8 cellular contexts compared by ENCODE assay signal in the genomic region with DNA sequence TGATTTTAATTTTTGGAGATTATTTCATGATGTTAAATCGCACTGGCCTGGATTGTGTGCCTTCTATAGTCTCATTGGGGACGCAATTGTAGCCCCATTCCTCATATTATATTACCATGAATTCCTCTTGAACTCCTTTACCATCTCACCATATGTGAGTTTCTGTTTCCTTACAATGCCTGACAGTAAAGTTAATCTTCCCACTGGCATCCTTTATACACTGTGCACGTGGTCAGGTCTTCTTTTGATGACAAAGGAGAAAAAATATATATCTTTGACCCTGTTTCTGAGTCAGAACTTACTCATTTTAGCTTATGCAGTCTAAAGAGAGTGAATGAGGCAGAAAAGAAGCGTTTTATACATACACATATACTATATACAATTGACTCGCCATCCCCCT. TPM values are rescaled to one million over a fixed set of nuclear protein-coding genes. Genes with fewer than 3 reads are reported as not detected.
A peak's percentile ranks its signal among the peaks of the same experiment; 100 is the strongest.
DNase-seq lines count a peak whose midpoint lies in the region; ATAC-seq and TF ChIP-seq lines count a peak whose summit lies in the region.

No MANE protein-coding gene starts in this region.

- no peak overlapping the region for H3K9ac ChIP-seq in iPS-18a (ENCODE audit: low read length)

- DNase-seq in activated naive CD4-positive, alpha-beta T cell treated with anti-CD3 and anti-CD28 coated beads, Interleukin-2, amount 10 ng/mL, durations not matched to agents 7 days and 5 days, result no peak
- DNase-seq in activated naive CD4-positive, alpha-beta T cell treated with Interleukin-2 at 50 U/mL for 16 hours, result no peak
- no peak for DNase-seq in activated CD4-positive, alpha-beta memory T cell treated with anti-CD3 and anti-CD28 coated beads for 36 hours
- DNase-seq in thoracic aorta (ENCODE audit: low spot score), result no peak
- DNase-seq in SIG-M5 treated with dmso at 0.1 percent for 504 hours (lab: John Stamatoyannopoulos, UW; ENCODE audit: unreplicated experiment), result no peak
- no peak for DNase-seq in activated gamma-delta T cell treated with Interleukin-2 at 50 U/mL for 16 hours

- peaks cover 22% of the 10 kb centered on the region for H3K4me1 Mint-ChIP-seq in activated naive CD4-positive, alpha-beta T cell treated with anti-CD3 and anti-CD28 coated beads, Interleukin-2, amount 10 ng/mL, durations not matched to agents 7 days and 5 days
- H3K4me1 Mint-ChIP-seq in activated CD4-positive, alpha-beta memory T cell treated with anti-CD3 and anti-CD28 coated beads for 36 hours (ENCODE audit: low read depth), result peaks cover 34% of the 10 kb centered on the region

- H3K27ac Mint-ChIP-seq in activated naive CD4-positive, alpha-beta T cell treated with anti-CD3 and anti-CD28 coated beads, Interleukin-2, amount 10 ng/mL, durations not matched to agents 7 days and 5 days, result no peak overlapping the region
- peak overlapping the region; percentile 80 for H3K27ac Mint-ChIP-seq in activated CD4-positive, alpha-beta memory T cell treated with anti-CD3 and anti-CD28 coated beads for 36 hours

- peaks cover 3% of the 10 kb centered on the region for H3K27me3 Mint-ChIP-seq in activated naive CD4-positive, alpha-beta T cell treated with anti-CD3 and anti-CD28 coated beads, Interleukin-2, amount 10 ng/mL, durations not matched to agents 7 days and 5 days
- H3K27me3 Mint-ChIP-seq in activated CD4-positive, alpha-beta memory T cell treated with anti-CD3 and anti-CD28 coated beads for 36 hours, result no peaks in the 10 kb centered on the region

- TF ChIP-seq CTCF in thoracic aorta (IDR thresholded peaks at IDR 0.05), result no peak

- ATAC-seq in thoracic aorta (ENCODE audit: insufficient number of reproducible peaks, low FRiP score, low read depth) (no peak), GM21390 (IDR thresholded peaks at IDR 0.05; ENCODE audit: unreplicated experiment) (no peak)

- peak overlapping the region; percentile 92 for H3K4me3 Mint-ChIP-seq in activated naive CD4-positive, alpha-beta T cell treated with anti-CD3 and anti-CD28 coated beads, Interleukin-2, amount 10 ng/mL, durations not matched to agents 7 days and 5 days
- H3K4me3 Mint-ChIP-seq in activated CD4-positive, alpha-beta memory T cell treated with anti-CD3 and anti-CD28 coated beads for 36 hours, result peak overlapping the region; percentile 87

- CTCF ChIA-PET in activated naive CD4-positive, alpha-beta T cell treated with anti-CD3 and anti-CD28 coated beads, Interleukin-2, amount 10 ng/mL, durations not matched to agents 7 days and 5 days (lab: Charles Lee), result no interaction called here
- CTCF ChIA-PET in activated CD4-positive, alpha-beta memory T cell treated with anti-CD3 and anti-CD28 coated beads for 36 hours (lab: Charles Lee), result interaction anchor here (1.4 kb wide), 1 partner anchor 109 kb away, joined by 4 read pairs; no protein-coding TSS in a partner anchor

- POLR2A ChIA-PET in activated CD4-positive, alpha-beta memory T cell treated with anti-CD3 and anti-CD28 coated beads for 36 hours (lab: Charles Lee), result interaction anchor here (0.7 to 2.1 kb wide), 2 partner anchors 63 to 135 kb away, joined by 4 to 5 read pairs; a partner anchor contains a TSS

- no peaks in the 10 kb centered on the region for H3K9me3 Mint-ChIP-seq in activated naive CD4-positive, alpha-beta T cell treated with anti-CD3 and anti-CD28 coated beads, Interleukin-2, amount 10 ng/mL, durations not matched to agents 7 days and 5 days
- H3K9me3 Mint-ChIP-seq in activated CD4-positive, alpha-beta memory T cell treated with anti-CD3 and anti-CD28 coated beads for 36 hours, result no peaks in the 10 kb centered on the region

- H3K4me1 ChIP-seq in iPS-18a (ENCODE audit: control insufficient read depth, low read depth, low read length), result no peaks in the 10 kb centered on the region
- H3K4me1 ChIP-seq in thoracic aorta (ENCODE audit: control insufficient read depth in 1 of 2, low read depth in 2 of 2), result peaks cover 8 to 24% of the 10 kb centered on the region in 2 donors

- H3K9me3 ChIP-seq in iPS-18a (ENCODE audit: control insufficient read depth, low read depth, low read length) (no peaks in the 10 kb centered on the region), thoracic aorta (no peaks in the 10 kb centered on the region)

- H3K27ac ChIP-seq in iPS-18a (ENCODE audit: low read length) (no peak overlapping the region), thoracic aorta (peak overlapping the region; percentile 76 to 91)

- H3K4me3 ChIP-seq in iPS-18a (ENCODE audit: low read length) (peak overlapping the region; percentile 61), thoracic aorta (peak overlapping the region; percentile 99)

- peaks cover 10% of the 10 kb centered on the region for H3K27me3 ChIP-seq in iPS-18a (ENCODE audit: control insufficient read depth, insufficient read depth, low read length)
- H3K27me3 ChIP-seq in thoracic aorta (replicated peaks; ENCODE audit: insufficient read depth), result no peaks in the 10 kb centered on the region

- peaks cover 3% of the 10 kb centered on the region for H3K36me3 Mint-ChIP-seq in activated naive CD4-positive, alpha-beta T cell treated with anti-CD3 and anti-CD28 coated beads, Interleukin-2, amount 10 ng/mL, durations not matched to agents 7 days and 5 days
- H3K36me3 Mint-ChIP-seq in activated CD4-positive, alpha-beta memory T cell treated with anti-CD3 and anti-CD28 coated beads for 36 hours, result no peaks in the 10 kb centered on the region

- intact Hi-C loops in activated CD4-positive, alpha-beta memory T cell treated with anti-CD3 and anti-CD28 coated beads for 36 hours (cut with micrococcal nuclease), result no loop called here

- H3K36me3 ChIP-seq in iPS-18a (ENCODE audit: control insufficient read depth, low read depth, low read length) (peaks cover 4% of the 10 kb centered on the region), thoracic aorta (no peaks in the 10 kb centered on the region)

RNA-seq across cellular contexts. Expression of a gene that starts 0.8 kb away (rescaled TPM):
- total RNA-seq in activated CD4-positive, alpha-beta memory T cell treated with anti-CD3 and anti-CD28 coated beads for 36 hours, result 1 to 10 TPM; 8.8 to 9.1 TPM
- total RNA-seq in thoracic aorta, result 10 to 100 TPM; 23.6 to 62.4 TPM
